Comparison of ENCODE assay signal across 9 cellular contexts in the genomic region with DNA sequence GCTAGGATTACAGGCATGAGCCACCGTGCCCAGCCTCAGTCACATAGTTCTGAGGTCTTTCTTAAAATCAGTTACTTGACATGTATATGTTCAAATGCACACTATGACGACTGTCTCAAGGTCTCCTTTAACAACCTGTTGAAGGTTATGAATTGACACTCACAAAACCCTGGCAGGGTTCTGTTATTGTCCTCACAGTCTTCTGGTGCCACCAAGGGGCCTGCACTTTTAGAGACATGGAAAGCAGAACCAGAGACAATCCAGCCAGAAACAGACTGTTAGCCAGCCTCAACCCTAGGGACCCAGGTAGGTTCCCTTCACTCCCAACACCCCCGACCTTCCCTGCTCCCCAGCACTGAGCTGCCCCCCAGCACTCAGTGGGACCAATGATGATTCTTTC. TPM values are rescaled to one million over a fixed set of nuclear protein-coding genes. Genes with fewer than 3 reads are reported as not detected.
"Had no signal": no experiment of that assay in that cellular context is flagged by ENCODE, and none has a peak within 500 bp of the region (broad histone marks: within the 10 kb centered on the region; RNA-seq: fewer than 3 reads in every experiment).

No MANE protein-coding gene starts in this region.

- H3K4me3 ChIP-seq: GM23248, HAP-1 had no signal

- H3K4me1 ChIP-seq: HAP-1 had no signal

- H3K36me3 ChIP-seq: HAP-1 had no signal

- H3K9me3 Mint-ChIP-seq: HFFc6 had no signal

- H3K27ac ChIP-seq: GM23248 had no signal

- DNase-seq: GM23248, GOT3, H7, HFFc6, IMR-90, KBM-7 had no signal

- H3K27ac Mint-ChIP-seq: HFFc6 had no signal

- H3K9me3 ChIP-seq: HAP-1 had no signal

- H3K4me3 Mint-ChIP-seq: HFFc6 had no signal

RNA-seq across cellular contexts. Expression of a gene that starts 26.4 kb away (rescaled TPM):
- total RNA-seq: H4, H7, HFFc6, HT-29, IMR-90 had no signal
- polyA plus RNA-seq: IMR-90 had no signal
